2 cellular contexts compared by ENCODE assay signal in the genomic region with DNA sequence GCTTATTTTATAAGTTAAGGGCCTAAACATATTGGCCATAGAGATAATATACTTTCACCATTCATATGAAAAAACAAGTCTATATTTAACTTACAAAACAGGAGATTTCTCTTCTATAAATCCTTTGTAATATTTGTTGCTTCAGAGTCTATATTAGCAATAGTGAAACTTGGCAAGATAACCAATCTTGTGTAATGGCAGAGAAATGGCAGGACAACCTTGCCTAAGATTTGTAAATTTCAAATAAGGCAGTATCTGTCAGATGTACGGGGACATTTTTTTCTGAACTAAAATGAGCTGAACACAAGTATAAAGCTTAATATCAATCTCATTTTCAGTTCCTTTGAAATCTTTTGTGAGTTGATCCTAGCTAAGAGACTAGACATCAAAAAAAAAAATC.
A peak's percentile ranks its signal among the peaks of the same experiment; 100 is the strongest.
TF ChIP-seq lines count a peak whose summit lies in the region.

No MANE protein-coding gene starts in this region.

TF ChIP-seq in liver, 16 proteins besides CTCF, POLR2A, EP300 and RAD21 (continued from another document):
- TF ChIP-seq ZBTB33 (IDR thresholded peaks at IDR 0.05), result no peak
- TF ChIP-seq EGR1 (IDR thresholded peaks at IDR 0.05; ENCODE audit: low read depth in 2 of 2), result peak in 1 of 2 donors; percentile 11
- TF ChIP-seq JUND (IDR thresholded peaks at IDR 0.05), result peak; percentile 17 to 29
- TF ChIP-seq FOXA1 (IDR thresholded peaks at IDR 0.05), result no peak
- peak; percentile 61 to 65 for TF ChIP-seq HNF4A (conservative IDR thresholded peaks at IDR 0.05)
- no peak for TF ChIP-seq GABPA (IDR thresholded peaks at IDR 0.05 in 1 of 2, conservative IDR thresholded peaks at IDR 0.05 in 1 of 2)
- TF ChIP-seq ATF3 (IDR thresholded peaks at IDR 0.05), result no peak
- no peak for TF ChIP-seq MAX (IDR thresholded peaks at IDR 0.05)
- no peak for TF ChIP-seq REST (IDR thresholded peaks at IDR 0.05)
- TF ChIP-seq FOXA2 (IDR thresholded peaks at IDR 0.05), result no peak

TF ChIP-seq in HepG2, 621 proteins besides CTCF, POLR2A, EP300 and RAD21:
- no peak for TF ChIP-seq KIAA2018 (CRISPR knock-in tag; IDR thresholded peaks at IDR 0.05; ENCODE audit: borderline replicate concordance)
- no peak for TF ChIP-seq ARNT (IDR thresholded peaks at IDR 0.05)
TF ChIP-seq in HepG2: peak in this region for 0.
